Comparison of ENCODE assay signal across 1 cellular context in the genomic region with DNA sequence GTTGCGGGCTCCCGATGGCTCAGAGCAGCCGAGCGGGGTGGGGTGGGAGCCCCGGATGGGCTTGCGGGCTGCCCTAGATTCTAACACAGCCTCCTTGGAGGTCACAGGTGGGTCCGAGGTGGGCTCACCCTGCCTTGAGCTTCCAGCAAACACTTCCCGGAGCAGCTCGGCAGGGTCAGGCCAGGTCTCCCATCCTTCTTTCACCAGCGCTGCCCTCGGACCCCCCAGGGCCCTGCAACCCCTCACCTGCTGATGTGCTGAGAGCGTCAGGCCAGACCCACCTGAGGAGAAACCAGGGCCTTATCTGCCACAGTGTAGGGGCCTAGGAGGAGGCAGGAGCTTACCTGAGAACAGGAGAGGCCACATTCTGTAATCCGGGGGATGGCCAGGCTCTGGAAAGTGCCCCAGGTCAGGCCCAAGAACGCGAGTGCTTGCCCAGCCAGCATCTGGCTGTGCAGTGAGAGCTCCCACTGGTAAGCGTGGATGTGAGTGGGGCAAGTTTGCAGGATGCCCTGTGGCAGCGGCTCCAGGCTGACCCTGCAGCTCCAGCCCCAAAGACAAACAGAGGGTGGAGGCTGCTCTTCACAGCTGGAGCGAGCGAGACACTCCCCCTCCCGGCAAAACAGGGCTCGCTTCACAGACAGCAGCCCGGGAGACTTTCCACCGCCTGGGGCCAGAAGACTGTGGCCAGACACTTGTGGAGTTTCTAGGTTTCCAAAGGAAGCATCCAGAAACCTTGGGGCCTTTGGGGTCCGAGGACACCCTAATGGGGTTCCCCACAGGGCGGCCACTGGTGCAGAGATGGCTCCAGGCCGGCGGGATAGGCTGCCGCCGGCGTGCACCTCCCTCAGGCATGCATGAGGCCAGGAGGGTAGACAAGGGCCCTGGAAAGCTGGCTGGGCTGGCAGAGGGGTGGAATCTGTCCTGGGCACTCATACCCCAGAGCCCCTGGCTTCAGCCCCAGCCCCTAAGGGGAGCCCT.
TF ChIP-seq lines count a peak whose summit lies in the region.

A gene (minus strand): TSS at position 565 of the 981 bp plus-strand sequence. CDS start 119 bp downstream, at position 446.

TF ChIP-seq in SK-N-SH, 30 proteins besides CTCF, POLR2A, EP300 and RAD21 (continued from another document):
- TF ChIP-seq NFIC (IDR thresholded peaks at IDR 0.05; ENCODE audit: borderline replicate concordance) = no peak
